Comparison of ENCODE assay signal across 1 cellular context in the genomic region with DNA sequence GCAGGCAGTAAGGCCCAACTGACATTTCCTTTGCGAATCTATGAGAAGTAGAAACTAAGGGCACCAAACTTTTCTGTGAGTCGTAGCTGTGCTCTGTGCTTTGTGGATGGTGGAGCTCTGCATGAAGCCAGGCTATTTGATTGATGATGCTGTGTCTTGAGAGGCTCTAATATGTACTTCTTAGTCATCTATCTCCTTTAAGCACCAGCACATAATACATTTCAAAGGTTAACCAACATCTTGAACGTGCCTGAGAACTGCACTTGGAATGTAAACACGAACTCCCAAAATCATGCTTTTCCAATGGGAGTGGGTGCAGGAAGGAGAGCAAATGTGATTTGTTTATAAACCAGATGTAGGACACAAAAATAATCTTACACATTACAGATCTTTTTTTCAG.
TF ChIP-seq lines count a peak whose summit lies in the region.

No MANE protein-coding gene starts in this region.

TF ChIP-seq in WTC11, 78 proteins besides CTCF, POLR2A, EP300 and RAD21 (continued from another document):
- no peak for TF ChIP-seq HMGXB4 (CRISPR knock-in tag; IDR thresholded peaks at IDR 0.05)
- no peak for TF ChIP-seq RORB (CRISPR knock-in tag; IDR thresholded peaks at IDR 0.05)
- TF ChIP-seq ZNF416 (CRISPR knock-in tag; IDR thresholded peaks at IDR 0.05) = no peak
- no peak for TF ChIP-seq JAZF1 (CRISPR knock-in tag; IDR thresholded peaks at IDR 0.05)
- TF ChIP-seq CBFB (CRISPR knock-in tag; IDR thresholded peaks at IDR 0.05; ENCODE audit: low read depth) = no peak
- no peak for TF ChIP-seq ZNF396 (CRISPR knock-in tag; IDR thresholded peaks at IDR 0.05; ENCODE audit: borderline replicate concordance)
- TF ChIP-seq ETV6 (CRISPR knock-in tag; IDR thresholded peaks at IDR 0.05) = no peak
- TF ChIP-seq PRDM15 (CRISPR knock-in tag; IDR thresholded peaks at IDR 0.05) = no peak
- no peak for TF ChIP-seq STAT6 (CRISPR knock-in tag; conservative IDR thresholded peaks at IDR 0.05; ENCODE audit: low read depth)
TF ChIP-seq in WTC11: peak in this region for 0.
